ENCODE assay signal across 12 cellular contexts in genomic region chr7:20395494-20395893, GRCh38.
A peak's percentile ranks its signal among the peaks of the same experiment; 100 is the strongest.
DNase-seq lines count a peak whose midpoint lies in the region; ATAC-seq and TF ChIP-seq lines count a peak whose summit lies in the region.
"Had no signal": no experiment of that assay in that cellular context is flagged by ENCODE, and none has a peak within 500 bp of the region (broad histone marks: within the 10 kb centered on the region; RNA-seq: fewer than 3 reads in every experiment).

No MANE protein-coding gene starts in this region.

- TF ChIP-seq CTCF in GM10248 (IDR thresholded peaks at IDR 0.05; ENCODE audit: control extremely low read depth, extremely low read depth, low read depth, missing control alignments) = no peak

- ATAC-seq in GM19468 (IDR thresholded peaks at IDR 0.05; ENCODE audit: extremely low read depth, unreplicated experiment) (peak; percentile 81), HG02840 (IDR thresholded peaks at IDR 0.05; ENCODE audit: low FRiP score, unreplicated experiment) (peak; percentile 67), HG03457 (IDR thresholded peaks at IDR 0.05; ENCODE audit: unreplicated experiment) (peak; percentile 82), HG03025 (IDR thresholded peaks at IDR 0.05; ENCODE audit: low FRiP score, unreplicated experiment) (no peak)

- peak; percentile 11 for DNase-seq in GM10248 (ENCODE audit: extremely low spot score)
- DNase-seq in KBM-7 = no peak
- no peak for DNase-seq in RKO (ENCODE audit: low spot score)
- DNase-seq in NCI-H82 treated with DMSO at 0.1 percent for 48 hours (lab: John Stamatoyannopoulos, UW; ENCODE audit: unreplicated experiment) = no peak
- DNase-seq: activated CD4-positive, CD25-positive, alpha-beta regulatory T cell; activated T-cell treated with anti-CD3 and anti-CD28 coated beads for 4 hours; NCI-H2081 treated with DMSO at 0.1 percent for 48 hours; nucleus accumbens had no signal

- CTCF ChIA-PET in GM10248 (lab: Yijun Ruan, JAX) = interaction anchor here (1.0 kb wide), 1 partner anchor 14 kb away, joined by 3 read pairs; no protein-coding TSS in a partner anchor

- in situ Hi-C loops in KBM-7 (cut with MboI; ENCODE audit: low pct_unique_long_range_greater_than_20kb, low sequenced_read_pairs) = no loop called here

- POLR2A ChIA-PET in GM10248 (lab: Yijun Ruan, JAX) = no interaction called here
